Comparison of ENCODE assay signal across 1 cellular context in the genomic region with DNA sequence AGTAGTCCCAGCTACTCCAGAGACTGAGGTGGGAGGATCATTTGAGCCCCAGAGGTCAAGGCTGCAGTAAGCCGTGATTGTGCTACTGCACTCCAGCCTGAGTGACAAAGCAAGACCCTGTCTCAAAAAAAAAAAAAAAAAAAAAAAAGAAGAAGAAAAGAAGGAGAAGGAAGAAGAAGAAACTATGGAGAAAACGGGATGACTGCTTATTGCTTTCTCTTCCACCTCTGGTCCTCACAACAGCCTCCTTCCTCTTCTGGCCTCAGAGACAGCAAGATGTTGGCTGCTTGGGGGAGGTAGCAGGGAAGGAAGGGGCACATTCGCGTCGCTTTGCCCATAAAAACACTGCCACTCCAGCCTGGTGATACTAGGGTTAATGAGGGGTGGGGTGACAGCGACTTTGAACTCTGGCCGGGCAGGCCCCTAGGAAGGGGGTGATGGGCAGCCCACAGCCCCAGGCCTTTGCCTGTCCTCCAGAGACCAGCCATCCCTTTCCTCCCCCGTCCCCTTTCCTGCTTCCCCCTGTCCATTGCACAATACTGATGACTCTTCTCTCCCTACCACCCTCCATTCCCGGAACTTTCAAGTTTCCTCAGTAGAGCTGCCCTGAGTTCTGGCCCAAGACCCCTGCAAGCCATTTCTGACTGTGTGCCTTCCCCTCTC.
TF ChIP-seq lines count a peak whose summit lies in the region.

No MANE protein-coding gene starts in this region.

TF ChIP-seq in HepG2, 621 proteins besides CTCF, POLR2A, EP300 and RAD21 (continued from another document and continues in another):
- TF ChIP-seq, protein P1, sequence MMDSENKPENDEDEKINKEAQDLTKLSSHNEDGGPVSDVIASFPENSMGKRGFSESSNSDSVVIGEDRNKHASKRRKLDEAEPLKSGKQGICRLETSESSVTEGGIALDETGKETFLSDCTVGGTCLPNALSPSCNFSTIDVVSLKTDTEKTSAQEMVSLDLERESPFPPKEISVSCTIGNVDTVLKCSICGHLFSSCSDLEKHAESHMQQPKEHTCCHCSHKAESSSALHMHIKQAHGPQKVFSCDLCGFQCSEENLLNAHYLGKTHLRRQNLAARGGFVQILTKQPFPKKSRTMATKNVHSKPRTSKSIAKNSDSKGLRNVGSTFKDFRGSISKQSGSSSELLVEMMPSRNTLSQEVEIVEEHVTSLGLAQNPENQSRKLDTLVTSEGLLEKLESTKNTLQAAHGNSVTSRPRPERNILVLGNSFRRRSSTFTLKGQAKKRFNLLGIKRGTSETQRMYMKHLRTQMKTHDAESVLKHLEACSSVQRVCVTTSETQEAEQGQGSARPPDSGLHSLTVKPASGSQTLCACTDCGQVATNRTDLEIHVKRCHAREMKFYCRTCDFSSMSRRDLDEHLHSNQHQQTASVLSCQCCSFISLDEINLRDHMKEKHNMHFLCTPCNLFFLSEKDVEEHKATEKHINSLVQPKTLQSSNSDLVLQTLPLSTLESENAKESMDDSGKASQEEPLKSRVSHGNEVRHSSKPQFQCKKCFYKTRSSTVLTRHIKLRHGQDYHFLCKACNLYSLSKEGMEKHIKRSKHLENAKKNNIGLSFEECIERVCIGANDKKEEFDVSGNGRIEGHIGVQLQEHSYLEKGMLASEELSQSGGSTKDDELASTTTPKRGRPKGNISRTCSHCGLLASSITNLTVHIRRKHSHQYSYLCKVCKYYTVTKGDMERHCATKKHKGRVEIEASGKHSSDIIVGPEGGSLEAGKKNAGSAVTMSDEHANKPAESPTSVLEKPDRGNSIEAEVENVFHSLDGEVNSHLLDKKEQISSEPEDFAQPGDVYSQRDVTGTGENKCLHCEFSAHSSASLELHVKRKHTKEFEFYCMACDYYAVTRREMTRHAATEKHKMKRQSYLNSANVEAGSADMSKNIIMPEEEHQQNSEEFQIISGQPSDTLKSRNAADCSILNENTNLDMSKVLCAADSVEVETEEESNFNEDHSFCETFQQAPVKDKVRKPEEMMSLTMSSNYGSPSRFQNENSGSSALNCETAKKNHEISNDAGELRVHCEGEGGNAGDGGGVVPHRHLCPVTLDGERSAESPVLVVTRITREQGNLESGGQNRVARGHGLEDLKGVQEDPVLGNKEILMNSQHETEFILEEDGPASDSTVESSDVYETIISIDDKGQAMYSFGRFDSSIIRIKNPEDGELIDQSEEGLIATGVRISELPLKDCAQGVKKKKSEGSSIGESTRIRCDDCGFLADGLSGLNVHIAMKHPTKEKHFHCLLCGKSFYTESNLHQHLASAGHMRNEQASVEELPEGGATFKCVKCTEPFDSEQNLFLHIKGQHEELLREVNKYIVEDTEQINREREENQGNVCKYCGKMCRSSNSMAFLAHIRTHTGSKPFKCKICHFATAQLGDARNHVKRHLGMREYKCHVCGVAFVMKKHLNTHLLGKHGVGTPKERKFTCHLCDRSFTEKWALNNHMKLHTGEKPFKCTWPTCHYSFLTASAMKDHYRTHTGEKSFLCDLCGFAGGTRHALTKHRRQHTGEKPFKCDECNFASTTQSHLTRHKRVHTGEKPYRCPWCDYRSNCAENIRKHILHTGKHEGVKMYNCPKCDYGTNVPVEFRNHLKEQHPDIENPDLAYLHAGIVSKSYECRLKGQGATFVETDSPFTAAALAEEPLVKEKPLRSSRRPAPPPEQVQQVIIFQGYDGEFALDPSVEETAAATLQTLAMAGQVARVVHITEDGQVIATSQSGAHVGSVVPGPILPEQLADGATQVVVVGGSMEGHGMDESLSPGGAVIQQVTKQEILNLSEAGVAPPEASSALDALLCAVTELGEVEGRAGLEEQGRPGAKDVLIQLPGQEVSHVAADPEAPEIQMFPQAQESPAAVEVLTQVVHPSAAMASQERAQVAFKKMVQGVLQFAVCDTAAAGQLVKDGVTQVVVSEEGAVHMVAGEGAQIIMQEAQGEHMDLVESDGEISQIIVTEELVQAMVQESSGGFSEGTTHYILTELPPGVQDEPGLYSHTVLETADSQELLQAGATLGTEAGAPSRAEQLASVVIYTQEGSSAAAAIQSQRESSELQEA (CRISPR knock-in tag; IDR thresholded peaks at IDR 0.05; ENCODE audit: not compliant biosample characterization) = peak; percentile 23
- TF ChIP-seq, protein P2, sequence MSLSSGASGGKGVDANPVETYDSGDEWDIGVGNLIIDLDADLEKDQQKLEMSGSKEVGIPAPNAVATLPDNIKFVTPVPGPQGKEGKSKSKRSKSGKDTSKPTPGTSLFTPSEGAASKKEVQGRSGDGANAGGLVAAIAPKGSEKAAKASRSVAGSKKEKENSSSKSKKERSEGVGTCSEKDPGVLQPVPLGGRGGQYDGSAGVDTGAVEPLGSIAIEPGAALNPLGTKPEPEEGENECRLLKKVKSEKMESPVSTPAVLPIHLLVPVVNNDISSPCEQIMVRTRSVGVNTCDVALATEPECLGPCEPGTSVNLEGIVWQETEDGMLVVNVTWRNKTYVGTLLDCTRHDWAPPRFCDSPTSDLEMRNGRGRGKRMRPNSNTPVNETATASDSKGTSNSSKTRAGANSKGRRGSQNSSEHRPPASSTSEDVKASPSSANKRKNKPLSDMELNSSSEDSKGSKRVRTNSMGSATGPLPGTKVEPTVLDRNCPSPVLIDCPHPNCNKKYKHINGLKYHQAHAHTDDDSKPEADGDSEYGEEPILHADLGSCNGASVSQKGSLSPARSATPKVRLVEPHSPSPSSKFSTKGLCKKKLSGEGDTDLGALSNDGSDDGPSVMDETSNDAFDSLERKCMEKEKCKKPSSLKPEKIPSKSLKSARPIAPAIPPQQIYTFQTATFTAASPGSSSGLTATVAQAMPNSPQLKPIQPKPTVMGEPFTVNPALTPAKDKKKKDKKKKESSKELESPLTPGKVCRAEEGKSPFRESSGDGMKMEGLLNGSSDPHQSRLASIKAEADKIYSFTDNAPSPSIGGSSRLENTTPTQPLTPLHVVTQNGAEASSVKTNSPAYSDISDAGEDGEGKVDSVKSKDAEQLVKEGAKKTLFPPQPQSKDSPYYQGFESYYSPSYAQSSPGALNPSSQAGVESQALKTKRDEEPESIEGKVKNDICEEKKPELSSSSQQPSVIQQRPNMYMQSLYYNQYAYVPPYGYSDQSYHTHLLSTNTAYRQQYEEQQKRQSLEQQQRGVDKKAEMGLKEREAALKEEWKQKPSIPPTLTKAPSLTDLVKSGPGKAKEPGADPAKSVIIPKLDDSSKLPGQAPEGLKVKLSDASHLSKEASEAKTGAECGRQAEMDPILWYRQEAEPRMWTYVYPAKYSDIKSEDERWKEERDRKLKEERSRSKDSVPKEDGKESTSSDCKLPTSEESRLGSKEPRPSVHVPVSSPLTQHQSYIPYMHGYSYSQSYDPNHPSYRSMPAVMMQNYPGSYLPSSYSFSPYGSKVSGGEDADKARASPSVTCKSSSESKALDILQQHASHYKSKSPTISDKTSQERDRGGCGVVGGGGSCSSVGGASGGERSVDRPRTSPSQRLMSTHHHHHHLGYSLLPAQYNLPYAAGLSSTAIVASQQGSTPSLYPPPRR (CRISPR knock-in tag; IDR thresholded peaks at IDR 0.05; ENCODE audit: borderline replicate concordance) = 0 out of 2 replicates have a peak, but pooled peaks have one; percentile 28
- TF ChIP-seq ZNF251 (CRISPR knock-in tag; IDR thresholded peaks at IDR 0.05) (no peak), ZBTB7B (CRISPR knock-in tag; IDR thresholded peaks at IDR 0.05) (peak; percentile 45; the same call in 1 of the 2 replicates), ZFP41 (CRISPR knock-in tag; IDR thresholded peaks at IDR 0.05; ENCODE audit: borderline replicate concordance) (no peak), BCLAF1 (IDR thresholded peaks at IDR 0.05) (no peak), LCORL (IDR thresholded peaks at IDR 0.05) (peak; percentile 26; the same call in 1 of the 2 replicates), LCORL (CRISPR knock-in tag; IDR thresholded peaks at IDR 0.05) (peak; percentile 81), CREB1 (IDR thresholded peaks at IDR 0.05) (no peak), CREB1 (CRISPR knock-in tag; IDR thresholded peaks at IDR 0.05) (peak; percentile 59; the same call in 1 of the 2 replicates), GABPA (IDR thresholded peaks at IDR 0.05; ENCODE audit: low read depth, low read length) (no peak), GABPA (CRISPR knock-in tag; IDR thresholded peaks at IDR 0.05; ENCODE audit: low read depth) (peak; percentile 49), TGIF2 (CRISPR knock-in tag; IDR thresholded peaks at IDR 0.05) (peak; percentile 30; the same call in 1 of the 2 replicates), KDM1A (CRISPR knock-in tag; IDR thresholded peaks at IDR 0.05) (no peak), ZNF710 (CRISPR knock-in tag; IDR thresholded peaks at IDR 0.05; ENCODE audit: borderline replicate concordance) (peak; percentile 68; the same call in 1 of the 2 replicates), RFX3 (CRISPR knock-in tag; IDR thresholded peaks at IDR 0.05) (no peak), ZSCAN31 (CRISPR knock-in tag; IDR thresholded peaks at IDR 0.05; ENCODE audit: low read depth) (no peak), RELA (CRISPR knock-in tag; IDR thresholded peaks at IDR 0.05) (no peak)
- TF ChIP-seq, protein P3, sequence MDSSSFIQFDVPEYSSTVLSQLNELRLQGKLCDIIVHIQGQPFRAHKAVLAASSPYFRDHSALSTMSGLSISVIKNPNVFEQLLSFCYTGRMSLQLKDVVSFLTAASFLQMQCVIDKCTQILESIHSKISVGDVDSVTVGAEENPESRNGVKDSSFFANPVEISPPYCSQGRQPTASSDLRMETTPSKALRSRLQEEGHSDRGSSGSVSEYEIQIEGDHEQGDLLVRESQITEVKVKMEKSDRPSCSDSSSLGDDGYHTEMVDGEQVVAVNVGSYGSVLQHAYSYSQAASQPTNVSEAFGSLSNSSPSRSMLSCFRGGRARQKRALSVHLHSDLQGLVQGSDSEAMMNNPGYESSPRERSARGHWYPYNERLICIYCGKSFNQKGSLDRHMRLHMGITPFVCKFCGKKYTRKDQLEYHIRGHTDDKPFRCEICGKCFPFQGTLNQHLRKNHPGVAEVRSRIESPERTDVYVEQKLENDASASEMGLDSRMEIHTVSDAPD (CRISPR knock-in tag; IDR thresholded peaks at IDR 0.05) = no peak
- TF ChIP-seq, protein P4, sequence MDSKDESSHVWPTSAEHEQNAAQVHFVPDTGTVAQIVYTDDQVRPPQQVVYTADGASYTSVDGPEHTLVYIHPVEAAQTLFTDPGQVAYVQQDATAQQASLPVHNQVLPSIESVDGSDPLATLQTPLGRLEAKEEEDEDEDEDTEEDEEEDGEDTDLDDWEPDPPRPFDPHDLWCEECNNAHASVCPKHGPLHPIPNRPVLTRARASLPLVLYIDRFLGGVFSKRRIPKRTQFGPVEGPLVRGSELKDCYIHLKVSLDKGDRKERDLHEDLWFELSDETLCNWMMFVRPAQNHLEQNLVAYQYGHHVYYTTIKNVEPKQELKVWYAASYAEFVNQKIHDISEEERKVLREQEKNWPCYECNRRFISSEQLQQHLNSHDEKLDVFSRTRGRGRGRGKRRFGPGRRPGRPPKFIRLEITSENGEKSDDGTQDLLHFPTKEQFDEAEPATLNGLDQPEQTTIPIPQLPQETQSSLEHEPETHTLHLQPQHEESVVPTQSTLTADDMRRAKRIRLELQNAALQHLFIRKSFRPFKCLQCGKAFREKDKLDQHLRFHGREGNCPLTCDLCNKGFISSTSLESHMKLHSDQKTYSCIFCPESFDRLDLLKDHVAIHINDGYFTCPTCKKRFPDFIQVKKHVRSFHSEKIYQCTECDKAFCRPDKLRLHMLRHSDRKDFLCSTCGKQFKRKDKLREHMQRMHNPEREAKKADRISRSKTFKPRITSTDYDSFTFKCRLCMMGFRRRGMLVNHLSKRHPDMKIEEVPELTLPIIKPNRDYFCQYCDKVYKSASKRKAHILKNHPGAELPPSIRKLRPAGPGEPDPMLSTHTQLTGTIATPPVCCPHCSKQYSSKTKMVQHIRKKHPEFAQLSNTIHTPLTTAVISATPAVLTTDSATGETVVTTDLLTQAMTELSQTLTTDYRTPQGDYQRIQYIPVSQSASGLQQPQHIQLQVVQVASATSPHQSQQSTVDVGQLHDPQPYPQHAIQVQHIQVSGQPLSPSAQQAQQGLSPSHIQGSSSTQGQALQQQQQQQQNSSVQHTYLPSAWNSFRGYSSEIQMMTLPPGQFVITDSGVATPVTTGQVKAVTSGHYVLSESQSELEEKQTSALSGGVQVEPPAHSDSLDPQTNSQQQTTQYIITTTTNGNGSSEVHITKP (CRISPR knock-in tag; IDR thresholded peaks at IDR 0.05; ENCODE audit: low read depth) = peak; percentile 89
- TF ChIP-seq, protein P5, sequence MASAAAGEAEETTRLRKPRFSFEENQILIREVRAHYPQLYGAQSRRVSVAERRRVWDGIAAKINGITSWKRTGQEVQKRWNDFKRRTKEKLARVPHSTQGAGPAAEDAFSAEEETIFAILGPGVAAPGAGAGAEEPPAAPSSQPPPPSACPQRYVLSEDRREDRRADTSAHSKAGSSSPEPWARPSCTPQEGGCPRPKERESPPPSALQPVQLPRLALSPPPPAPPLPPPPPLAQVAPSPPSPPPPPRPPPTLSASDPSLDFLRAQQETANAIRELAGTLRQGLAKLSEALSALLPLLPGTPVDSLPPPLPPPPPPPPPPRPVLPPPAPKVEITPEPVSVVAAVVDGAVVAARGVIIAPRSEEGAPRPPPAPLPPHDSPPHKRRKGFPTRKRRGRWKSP (CRISPR knock-in tag; IDR thresholded peaks at IDR 0.05) = no peak
